Comparison of ENCODE assay signal across 8 cellular contexts in the genomic region with DNA sequence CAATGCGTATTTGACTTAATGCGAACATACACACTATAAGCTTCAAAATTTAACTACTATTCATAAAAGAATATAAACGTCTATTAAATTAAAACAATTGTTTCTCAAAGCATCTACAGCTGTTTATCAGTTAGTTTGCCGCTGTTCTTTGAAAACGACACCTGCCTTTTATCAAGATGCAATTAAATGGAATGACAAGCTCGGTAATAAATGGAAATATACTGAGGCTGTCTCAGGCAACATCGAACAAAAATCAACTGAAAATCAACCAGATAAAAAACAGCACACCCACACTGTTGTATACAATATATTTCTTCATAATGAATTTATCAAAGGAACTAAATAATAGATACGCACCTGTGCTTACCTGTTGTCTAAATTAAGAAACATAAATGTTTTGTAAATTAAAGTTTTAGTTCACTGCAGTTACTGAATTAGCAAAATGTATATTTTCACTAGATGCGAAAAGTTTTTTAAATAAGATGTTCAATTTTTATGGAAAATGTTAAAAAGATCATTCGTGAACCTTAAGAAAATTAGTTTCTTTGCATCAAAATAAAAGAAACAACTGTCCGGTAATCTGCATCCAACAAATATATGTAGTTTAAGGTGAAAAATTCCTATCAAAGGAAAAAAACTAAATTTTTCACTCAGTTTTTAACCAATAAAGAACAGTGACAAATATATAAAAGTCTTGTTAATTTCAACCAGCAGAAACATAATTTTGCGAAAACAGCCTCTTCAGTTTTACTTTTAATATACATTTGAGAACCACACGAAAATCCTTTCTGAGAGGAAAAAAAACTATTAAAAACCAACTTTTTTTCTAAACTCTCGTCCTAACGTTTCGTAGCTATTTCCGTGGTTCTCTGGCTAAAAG.
DNase-seq lines count a peak whose midpoint lies in the region; ATAC-seq and TF ChIP-seq lines count a peak whose summit lies in the region.

No MANE protein-coding gene starts in this region.

- TF ChIP-seq CTCF in left lung (IDR thresholded peaks at IDR 0.05) (no peak), upper lobe of left lung (IDR thresholded peaks at IDR 0.05) (no peak)

- no peak for TF ChIP-seq EP300 in upper lobe of left lung (IDR thresholded peaks at IDR 0.05)

- intact Hi-C loops in activated naive CD4-positive, alpha-beta T cell treated with anti-CD3 and anti-CD28 coated beads for 36 hours (cut with micrococcal nuclease) = loop anchor here (2.0 to 5.0 kb wide), 2 partner anchors 582 to 991 kb away; a partner anchor contains a TSS
- intact Hi-C loops in left lung (cut with DNase I) = loop anchor here in 1 of 2 donors (5.0 kb wide), 1 partner anchor 82 kb away; a partner anchor contains a TSS

- H3K4me1 ChIP-seq in left lung = peaks cover 22 to 72% of the 10 kb centered on the region in 2 donors
- H3K4me1 ChIP-seq in upper lobe of left lung = peaks cover 14 to 34% (median 26%) of the 10 kb centered on the region in 4 donors

- H3K4me3 ChIP-seq in left lung (peak overlapping the region; percentile 60 to 66), upper lobe of left lung (peak overlapping the region in 3 of 4 donors; percentile 78 to 91 (median 87))

- H3K4me1 Mint-ChIP-seq in activated naive CD4-positive, alpha-beta T cell treated with anti-CD3 and anti-CD28 coated beads for 36 hours (ENCODE audit: low read depth) = peaks cover 21% of the 10 kb centered on the region

- DNase-seq in activated naive CD4-positive, alpha-beta T cell treated with anti-CD3 and anti-CD28 coated beads for 36 hours = no peak
- DNase-seq in activated naive CD4-positive, alpha-beta T cell treated with Interleukin-2 at 50 U/mL for 16 hours = no peak
- DNase-seq in activated naive CD4-positive, alpha-beta T cell treated with anti-CD3 and anti-CD28 coated beads, Interleukin-2, amount 50 U/mL, for 72 hours (ENCODE audit: low spot score in 2 of 2) = no peak
- no peak for DNase-seq in left lung
- no peak for DNase-seq in upper lobe of left lung
- DNase-seq in NCI-H774 (lab: John Stamatoyannopoulos, UW) = no peak
- DNase-seq in cerebellum (ENCODE audit: low spot score) = no peak

- H3K27me3 Mint-ChIP-seq in activated naive CD4-positive, alpha-beta T cell treated with anti-CD3 and anti-CD28 coated beads for 36 hours (ENCODE audit: low read depth) = peaks cover 21% of the 10 kb centered on the region

- TF ChIP-seq POLR2A in upper lobe of left lung (IDR thresholded peaks at IDR 0.05) = no peak

- 31 to 42% methylated on average over 17 of the region's 17 CpGs for WGBS in upper lobe of left lung, 2 donors

- peak overlapping the region; percentile 100 for H3K27ac Mint-ChIP-seq in activated naive CD4-positive, alpha-beta T cell treated with anti-CD3 and anti-CD28 coated beads for 36 hours
- H3K27ac Mint-ChIP-seq in activated naive CD4-positive, alpha-beta T cell treated with anti-CD3 and anti-CD28 coated beads, Interleukin-2, amount 50 U/mL, for 72 hours = peak overlapping the region; percentile 88 to 98

- H3K9me3 ChIP-seq in left lung (no peaks in the 10 kb centered on the region), upper lobe of left lung (no peaks in the 10 kb centered on the region)

- CTCF ChIA-PET in activated naive CD4-positive, alpha-beta T cell treated with anti-CD3 and anti-CD28 coated beads for 36 hours (lab: Charles Lee) = interaction anchor here (1.2 to 1.6 kb wide), 4 partner anchors 82 to 721 kb away, joined by 3 to 9 read pairs (median 5); a partner anchor contains a TSS

- H3K27ac ChIP-seq in left lung (peak overlapping the region; percentile 83 to 91), upper lobe of left lung (peak overlapping the region in 2 of 4 donors; percentile 71 to 96)

- H3K36me3 ChIP-seq in left lung (no peaks in the 10 kb centered on the region), upper lobe of left lung (no peaks in the 10 kb centered on the region)

- H3K9me3 Mint-ChIP-seq in activated naive CD4-positive, alpha-beta T cell treated with anti-CD3 and anti-CD28 coated beads for 36 hours = no peaks in the 10 kb centered on the region
- no peaks in the 10 kb centered on the region for H3K9me3 Mint-ChIP-seq in activated naive CD4-positive, alpha-beta T cell treated with anti-CD3 and anti-CD28 coated beads, Interleukin-2, amount 50 U/mL, for 72 hours

- H3K4me3 Mint-ChIP-seq in activated naive CD4-positive, alpha-beta T cell treated with anti-CD3 and anti-CD28 coated beads for 36 hours = peak overlapping the region; percentile 100

- H3K27me3 ChIP-seq in left lung (no peaks in the 10 kb centered on the region), upper lobe of left lung (no peaks in the 10 kb centered on the region)

- H3K36me3 Mint-ChIP-seq in activated naive CD4-positive, alpha-beta T cell treated with anti-CD3 and anti-CD28 coated beads for 36 hours (ENCODE audit: low read depth) = peaks cover 31% of the 10 kb centered on the region
- peaks cover 26 to 28% of the 10 kb centered on the region in 2 donors for H3K36me3 Mint-ChIP-seq in activated naive CD4-positive, alpha-beta T cell treated with anti-CD3 and anti-CD28 coated beads, Interleukin-2, amount 50 U/mL, for 72 hours

- ATAC-seq in activated naive CD4-positive, alpha-beta T cell treated with anti-CD3 and anti-CD28 coated beads, Interleukin-2, amount 50 U/mL, for 72 hours = no peak
- ATAC-seq in left lung = no peak
- no peak for ATAC-seq in upper lobe of left lung (ENCODE audit: low FRiP score in 2 of 2)
- ATAC-seq in HG03139 (IDR thresholded peaks at IDR 0.05; ENCODE audit: unreplicated experiment) = no peak
